In genomic region chr19:1183543-1184172, GRCh38 we compare ENCODE assay signal across 11 cellular contexts. TPM values are rescaled to one million over a fixed set of nuclear protein-coding genes. Genes with fewer than 3 reads are reported as not detected.
DNase-seq lines count a peak whose midpoint lies in the region; ATAC-seq and TF ChIP-seq lines count a peak whose summit lies in the region.
"Had no signal": no experiment of that assay in that cellular context is flagged by ENCODE, and none has a peak within 500 bp of the region (broad histone marks: within the 10 kb centered on the region; RNA-seq: fewer than 3 reads in every experiment).

No MANE protein-coding gene starts in this region.

- intact Hi-C loops in lower lobe of right lung (cut with DNase I): no loop called here

- no peaks in the 10 kb centered on the region for H3K36me3 Mint-ChIP-seq in HFFc6 (ENCODE audit: low read depth)

- peaks cover 2% of the 10 kb centered on the region for H3K27me3 Mint-ChIP-seq in HFFc6 (ENCODE audit: insufficient read depth)

- peak; percentile 70 to 76 for ATAC-seq in lower lobe of right lung
- ATAC-seq: effector memory CD8-positive, alpha-beta T cell had no signal

- H3K9me3 ChIP-seq in lower lobe of right lung: no peaks in the 10 kb centered on the region

- peaks cover 13% of the 10 kb centered on the region for H3K4me1 Mint-ChIP-seq in HFFc6 (ENCODE audit: low read depth)

- in situ Hi-C loops in KBM-7 (cut with MboI; ENCODE audit: low pct_unique_long_range_greater_than_20kb, low sequenced_read_pairs): loop anchor here (10.0 kb wide), 1 partner anchor 59 kb away; no protein-coding TSS in a partner anchor

- TF ChIP-seq CTCF in HFFc6 (IDR thresholded peaks at IDR 0.05) (no peak), lower lobe of right lung (IDR thresholded peaks at IDR 0.05) (no peak)

- no peak overlapping the region for H3K4me3 ChIP-seq in lower lobe of right lung

- H3K27ac Mint-ChIP-seq in HFFc6: no peak overlapping the region
- H3K27ac Mint-ChIP-seq: activated T-cell treated with anti-CD3 and anti-CD28 coated beads, Interleukin-2, amount 50 U/mL, for 72 hours; effector memory CD8-positive, alpha-beta T cell had no signal

- H3K36me3 ChIP-seq in lower lobe of right lung: no peaks in the 10 kb centered on the region

- H3K4me1 ChIP-seq in lower lobe of right lung: peaks cover 26% of the 10 kb centered on the region

- H3K27ac ChIP-seq in lower lobe of right lung: peak overlapping the region; percentile 75

- peak; percentile 52 for DNase-seq in CD1c-positive myeloid dendritic cell (ENCODE audit: extremely low spot score)
- DNase-seq in HFFc6: peak; percentile 30
- DNase-seq in amniotic stem cell (lab: John Stamatoyannopoulos, UW): peak; percentile 64
- DNase-seq in lower lobe of right lung: peak; percentile 74
- no peak for DNase-seq in KBM-7
- no peak for DNase-seq in stimulated activated CD4-positive, alpha-beta T cell treated with anti-CD3 and anti-CD28 coated beads, Interleukin-2, amount 100 ng/mL, for 48 hours
- no peak for DNase-seq in hippocampal formation (lab: John Stamatoyannopoulos, UW)
- DNase-seq in NCI-H2171 (lab: John Stamatoyannopoulos, UW): no peak
- DNase-seq: activated T-cell treated with anti-CD3 and anti-CD28 coated beads, Interleukin-2, amount 50 U/mL, for 72 hours; effector memory CD8-positive, alpha-beta T cell; NCI-H1930 had no signal

- no peak overlapping the region for H3K4me3 Mint-ChIP-seq in HFFc6
- H3K4me3 Mint-ChIP-seq: activated T-cell treated with anti-CD3 and anti-CD28 coated beads, Interleukin-2, amount 50 U/mL, for 72 hours; effector memory CD8-positive, alpha-beta T cell had no signal

- no peaks in the 10 kb centered on the region for H3K9me3 Mint-ChIP-seq in HFFc6
- H3K9me3 Mint-ChIP-seq: activated T-cell treated with anti-CD3 and anti-CD28 coated beads, Interleukin-2, amount 50 U/mL, for 72 hours; effector memory CD8-positive, alpha-beta T cell had no signal

- no peaks in the 10 kb centered on the region for H3K27me3 ChIP-seq in lower lobe of right lung (ENCODE audit: low read depth)

RNA-seq across cellular contexts. Expression of gene SBNO2, which starts 9.6 kb away (rescaled TPM):
- 10 to 100 TPM; 33.7 to 49.8 (median 41.5) TPM for total RNA-seq in HFFc6 (2021; fragmentation: NEBNext Ultra II Directional; extraction: Animal tissue kit (Norgen Biotek cat#: 25700))
- 91.6 TPM for total RNA-seq in lower lobe of right lung

RNA-seq across cellular contexts. Expression of gene STK11, which starts 21.9 kb away (rescaled TPM):
- total RNA-seq in HFFc6 (2021; fragmentation: NEBNext Ultra II Directional; extraction: Animal tissue kit (Norgen Biotek cat#: 25700)): 10 to 100 TPM; 52.9 to 59.1 (median 56.7) TPM
- total RNA-seq in lower lobe of right lung: 50.5 TPM

RNA-seq across cellular contexts. Expression of gene CBARP, which starts 54.1 kb away (rescaled TPM):
- 10 to 100 TPM in 1 of 6 experiments, 1 to 10 TPM in 5; 7.6 to 12.7 (median 8.6) TPM for total RNA-seq in HFFc6 (2021; fragmentation: NEBNext Ultra II Directional; extraction: Animal tissue kit (Norgen Biotek cat#: 25700))
- total RNA-seq in lower lobe of right lung: 0.41 TPM

RNA-seq across cellular contexts. Expression of gene ATP5F1D, which starts 57.9 kb away (rescaled TPM):
- total RNA-seq in HFFc6 (2021; fragmentation: NEBNext Ultra II Directional; extraction: Animal tissue kit (Norgen Biotek cat#: 25700)): 100 to 1,000 TPM; 190 to 243 (median 217) TPM
- total RNA-seq in lower lobe of right lung: 116 TPM

Comparison
In these comparisons a context has a peak if more than half of its experiments do, and no peak if none do; other contexts are left out.
1. DNase-seq: peak in CD1c-positive myeloid dendritic cell (single experiment), HFFc6 (single experiment), amniotic stem cell (single experiment) and lower lobe of right lung (single experiment); none in KBM-7 (single experiment), stimulated activated CD4-positive, alpha-beta T cell treated with anti-CD3 and anti-CD28 coated beads, Interleukin-2, amount 100 ng/mL, for 48 hours (0 of 2), hippocampal formation (0 of 2) and NCI-H2171 (single experiment).